Comparison of ENCODE assay signal across 10 cellular contexts in the genomic region with DNA sequence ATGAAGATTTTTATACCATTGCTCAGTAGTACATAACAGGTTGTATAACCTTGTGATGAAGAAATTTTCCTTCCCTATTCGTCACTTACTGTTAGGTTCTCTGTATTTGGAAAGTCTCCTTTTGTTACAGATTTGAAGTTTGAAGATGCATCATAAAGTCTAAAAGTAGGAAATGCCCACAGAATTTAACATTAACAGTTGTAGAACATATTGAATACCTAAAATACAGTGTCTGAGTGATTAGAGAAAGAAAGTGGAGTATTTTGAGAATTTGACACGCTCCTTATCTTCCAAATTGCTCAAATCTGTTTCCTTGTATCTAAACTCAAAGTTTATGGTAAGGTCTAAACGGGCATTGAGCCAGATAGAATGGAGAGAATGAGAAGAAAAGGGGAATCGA.
A peak's percentile ranks its signal among the peaks of the same experiment; 100 is the strongest.
DNase-seq lines count a peak whose midpoint lies in the region; ATAC-seq and TF ChIP-seq lines count a peak whose summit lies in the region.
"Had no signal": no experiment of that assay in that cellular context is flagged by ENCODE, and none has a peak within 500 bp of the region (broad histone marks: within the 10 kb centered on the region; RNA-seq: fewer than 3 reads in every experiment).

No MANE protein-coding gene starts in this region.

- ATAC-seq in T-cell (replicated peaks in 1 of 4) = no peak
- ATAC-seq in HG02852 (IDR thresholded peaks at IDR 0.05; ENCODE audit: unreplicated experiment) = no peak

- peak overlapping the region; percentile 7 for H3K27ac Mint-ChIP-seq in activated CD4-positive, alpha-beta T cell treated with anti-CD3 and anti-CD28 coated beads, Interleukin-2, amount 10 ng/mL, durations not matched to agents 7 days and 5 days
- H3K27ac Mint-ChIP-seq in T-cell = peak overlapping the region; percentile 83 to 87
- H3K27ac Mint-ChIP-seq: brain had no signal

- H3K27ac ChIP-seq in iPS-20b (ENCODE audit: low read length) (no peak overlapping the region), stomach (peak overlapping the region in 4 of 5 donors; percentile 15 to 83 (median 70))

- CTCF ChIA-PET in activated CD4-positive, alpha-beta T cell treated with anti-CD3 and anti-CD28 coated beads, Interleukin-2, amount 10 ng/mL, durations not matched to agents 7 days and 5 days (lab: Charles Lee) = no interaction called here
- CTCF ChIA-PET in T-cell (lab: Charles Lee) = interaction anchor here in 1 of 2 donors (0.6 kb wide), 1 partner anchor 10 kb away, joined by 3 read pairs; no protein-coding TSS in a partner anchor

- no peak for TF ChIP-seq CTCF in stomach (IDR thresholded peaks at IDR 0.05)

- H3K36me3 Mint-ChIP-seq in activated CD4-positive, alpha-beta T cell treated with anti-CD3 and anti-CD28 coated beads, Interleukin-2, amount 10 ng/mL, durations not matched to agents 7 days and 5 days (ENCODE audit: low read depth) = peaks cover 49% of the 10 kb centered on the region
- H3K36me3 Mint-ChIP-seq in T-cell = peaks cover 35% of the 10 kb centered on the region

- H3K4me1 ChIP-seq in iPS-20b (ENCODE audit: insufficient read depth, low read length) (peaks cover 21% of the 10 kb centered on the region; the same call in 1 of the 2 replicates), stomach (peaks cover 17 to 92% (median 55%) of the 10 kb centered on the region in 4 donors)

- H3K4me1 Mint-ChIP-seq in activated CD4-positive, alpha-beta T cell treated with anti-CD3 and anti-CD28 coated beads, Interleukin-2, amount 10 ng/mL, durations not matched to agents 7 days and 5 days = peaks cover 58% of the 10 kb centered on the region
- H3K4me1 Mint-ChIP-seq in T-cell = peaks cover 85 to 89% (median 86%) of the 10 kb centered on the region in 3 donors

- TF ChIP-seq POLR2A in stomach (IDR thresholded peaks at IDR 0.05) = no peak

- intact Hi-C loops in stomach (cut with DNase I; ENCODE audit: low total_unique reads) = no loop called here

- no peak overlapping the region for H3K9ac ChIP-seq in iPS-20b (ENCODE audit: low read depth, low read length)

- POLR2A ChIA-PET in activated CD4-positive, alpha-beta T cell treated with anti-CD3 and anti-CD28 coated beads, Interleukin-2, amount 10 ng/mL, durations not matched to agents 7 days and 5 days (lab: Charles Lee) = no interaction called here
- POLR2A ChIA-PET in T-cell (lab: Charles Lee) = interaction anchor here in 1 of 2 donors (0.6 to 0.7 kb wide), 2 partner anchors 27 to 1838 kb away, joined by 3 to 9 read pairs; no protein-coding TSS in a partner anchor

- no peak for DNase-seq in activated CD4-positive, alpha-beta T cell treated with anti-CD3 and anti-CD28 coated beads, Interleukin-2, amount 10 ng/mL, durations not matched to agents 7 days and 5 days
- DNase-seq in activated CD4-positive, alpha-beta T cell treated with anti-CD3 and anti-CD28 coated beads for 48 hours = no peak
- DNase-seq in T-cell = no peak
- DNase-seq in stomach = no peak
- no peak for DNase-seq in MG63
- DNase-seq in NCI-H187 treated with DMSO at 0.1 percent for 48 hours (lab: John Stamatoyannopoulos, UW) = no peak
- DNase-seq: NCI-H524 had no signal

- H3K36me3 ChIP-seq in iPS-20b (ENCODE audit: insufficient read depth, low read depth, low read length) = no peaks in the 10 kb centered on the region
- peaks cover 0 to 4% (median 0%) of the 10 kb centered on the region in 4 donors for H3K36me3 ChIP-seq in stomach
- H3K36me3 ChIP-seq in MG63 = peaks cover 50% of the 10 kb centered on the region

- no peaks in the 10 kb centered on the region for H3K9me3 Mint-ChIP-seq in activated CD4-positive, alpha-beta T cell treated with anti-CD3 and anti-CD28 coated beads, Interleukin-2, amount 10 ng/mL, durations not matched to agents 7 days and 5 days
- H3K9me3 Mint-ChIP-seq in T-cell = no peaks in the 10 kb centered on the region
- H3K9me3 Mint-ChIP-seq: brain had no signal

- H3K9me3 ChIP-seq in iPS-20b (ENCODE audit: insufficient read depth, low read depth, low read length) (no peaks in the 10 kb centered on the region), stomach (no peaks in the 10 kb centered on the region), MG63 (no peaks in the 10 kb centered on the region)

- H3K27me3 Mint-ChIP-seq in activated CD4-positive, alpha-beta T cell treated with anti-CD3 and anti-CD28 coated beads, Interleukin-2, amount 10 ng/mL, durations not matched to agents 7 days and 5 days = no peaks in the 10 kb centered on the region
- no peaks in the 10 kb centered on the region for H3K27me3 Mint-ChIP-seq in T-cell
- H3K27me3 Mint-ChIP-seq: brain had no signal

- no peak for TF ChIP-seq EP300 in stomach (IDR thresholded peaks at IDR 0.05)

- H3K4me3 ChIP-seq in iPS-20b (ENCODE audit: low read length) (peak overlapping the region; percentile 36; the same call in 1 of the 2 replicates), stomach (no peak overlapping the region), MG63 (no peak overlapping the region)

- H3K4me3 Mint-ChIP-seq in activated CD4-positive, alpha-beta T cell treated with anti-CD3 and anti-CD28 coated beads, Interleukin-2, amount 10 ng/mL, durations not matched to agents 7 days and 5 days = no peak overlapping the region
- H3K4me3 Mint-ChIP-seq in T-cell = peak overlapping the region in 2 of 3 donors; percentile 19 to 53
- H3K4me3 Mint-ChIP-seq: brain had no signal

- no peaks in the 10 kb centered on the region for H3K27me3 ChIP-seq in iPS-20b (ENCODE audit: insufficient read depth, low read length)
- H3K27me3 ChIP-seq in stomach = no peaks in the 10 kb centered on the region
- no peaks in the 10 kb centered on the region for H3K27me3 ChIP-seq in MG63

- 50 to 59% (median 56%) methylated on average over 4 of the region's 4 CpGs for WGBS in stomach, 5 donors
